Comparison of ENCODE assay signal across 9 cellular contexts in the genomic region with DNA sequence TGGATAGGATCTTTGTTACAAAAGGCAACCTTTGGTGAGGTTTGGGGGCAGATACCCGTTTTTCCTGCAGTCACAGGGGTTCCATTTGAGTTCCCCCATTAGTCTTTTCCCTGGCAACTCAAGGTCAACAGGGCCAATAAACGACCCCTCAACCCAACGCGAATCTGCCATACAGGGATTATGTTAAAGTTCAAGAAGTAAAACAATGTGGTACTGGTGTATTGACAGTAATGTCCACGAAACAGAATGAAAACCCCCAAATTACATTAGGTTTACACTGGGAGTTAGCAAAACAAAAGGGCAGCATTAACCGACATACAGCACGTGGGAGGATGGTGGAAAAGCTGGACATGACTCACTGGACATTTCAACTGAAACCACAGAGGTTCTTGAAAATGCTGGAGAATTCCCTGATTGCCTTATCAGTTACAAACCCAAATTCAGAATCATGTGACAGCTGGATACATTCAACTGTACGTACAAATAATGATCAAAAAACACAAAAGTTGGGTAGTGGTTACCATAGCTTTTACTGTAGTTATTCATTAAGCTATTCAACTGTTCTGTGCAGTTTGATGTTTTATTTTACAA. TPM values are rescaled to one million over a fixed set of nuclear protein-coding genes. Genes with fewer than 3 reads are reported as not detected.
DNase-seq lines count a peak whose midpoint lies in the region; ATAC-seq and TF ChIP-seq lines count a peak whose summit lies in the region.
"Had no signal": no experiment of that assay in that cellular context is flagged by ENCODE, and none has a peak within 500 bp of the region (broad histone marks: within the 10 kb centered on the region; RNA-seq: fewer than 3 reads in every experiment).

No MANE protein-coding gene starts in this region.

- H3K36me3 Mint-ChIP-seq in endothelial cell (ENCODE audit: low read depth, unreplicated experiment), result peaks cover 18% of the 10 kb centered on the region

- H3K27ac ChIP-seq in PC-3 (ENCODE audit: low read length), result no peak overlapping the region

- BruUV-seq in PC-3 (replicated peaks; lab: Mats Ljungman, UMichigan), result no TSS peak

- H3K9me3 Mint-ChIP-seq in endothelial cell (ENCODE audit: unreplicated experiment), result no peaks in the 10 kb centered on the region
- H3K9me3 Mint-ChIP-seq: natural killer cell had no signal

- peak overlapping the region; percentile 88 for H3K4me2 ChIP-seq in PC-3 (ENCODE audit: low read length)

- H3K4me1 Mint-ChIP-seq in endothelial cell (ENCODE audit: unreplicated experiment), result peaks cover 23% of the 10 kb centered on the region

- POLR2A ChIA-PET in PC-3 (lab: Charles Lee; ENCODE audit: unreplicated experiment), result no interaction called here

- H3F3A ChIP-seq in PC-3 (ENCODE audit: low read length, unreplicated experiment), result no peaks in the 10 kb centered on the region

- H3K4me3 ChIP-seq in PC-3 (ENCODE audit: low read length) (peak overlapping the region; percentile 69), neuron (ENCODE audit: low read length) (peak overlapping the region; percentile 56), MG63 (no peak overlapping the region)

- H3K9me3 ChIP-seq in PC-3 (ENCODE audit: low read length) (no peaks in the 10 kb centered on the region), neuron (ENCODE audit: low read length) (peaks cover 3% of the 10 kb centered on the region), MG63 (no peaks in the 10 kb centered on the region)

- TF ChIP-seq CTCF in PC-3 (conservative IDR thresholded peaks at IDR 0.05; ENCODE audit: low read depth, low read length) (no peak), endothelial cell (IDR thresholded peaks at IDR 0.05; ENCODE audit: unreplicated experiment) (no peak)

- H3K79me2 ChIP-seq in PC-3 (ENCODE audit: low read length), result peaks cover 1% of the 10 kb centered on the region

- no peaks in the 10 kb centered on the region for H3K9me2 ChIP-seq in PC-3 (replicated peaks; ENCODE audit: low read length)

- intact Hi-C loops in PC-3 (cut with micrococcal nuclease), result no loop called here

- H4K20me1 ChIP-seq in PC-3 (ENCODE audit: low read length), result no peaks in the 10 kb centered on the region

- H3K4me3 Mint-ChIP-seq in endothelial cell (ENCODE audit: unreplicated experiment), result peak overlapping the region; percentile 88
- H3K4me3 Mint-ChIP-seq: natural killer cell had no signal

- DNase-seq in COLO829 (ENCODE audit: low spot score), result peak; percentile 95
- DNase-seq in PC-3, result no peak
- DNase-seq in endothelial cell (ENCODE audit: low spot score), result no peak
- no peak for DNase-seq in NCI-H82 (lab: John Stamatoyannopoulos, UW)
- no peak for DNase-seq in MG63
- DNase-seq: natural killer cell had no signal

- H2AFZ ChIP-seq in PC-3 (ENCODE audit: low read length) (peak overlapping the region; percentile 71), neuron (ENCODE audit: low read depth, low read length) (no peak overlapping the region)

- peak overlapping the region; percentile 53 for H3K27ac Mint-ChIP-seq in endothelial cell (ENCODE audit: unreplicated experiment)

- ATAC-seq in PC-3 (no peak), HG03520 (IDR thresholded peaks at IDR 0.05; ENCODE audit: unreplicated experiment) (no peak), HG02798 (IDR thresholded peaks at IDR 0.05; ENCODE audit: poor library complexity, unreplicated experiment) (no peak)
- ATAC-seq: natural killer cell had no signal

- peaks cover 12% of the 10 kb centered on the region for H3K4me1 ChIP-seq in PC-3 (ENCODE audit: insufficient read depth, low read length)
- H3K4me1 ChIP-seq in neuron (ENCODE audit: insufficient read depth, low read length), result peaks cover 11% of the 10 kb centered on the region

- H3K36me3 ChIP-seq in PC-3 (ENCODE audit: low read depth, low read length) (peaks cover 4% of the 10 kb centered on the region; the same call in 1 of the 2 replicates), neuron (ENCODE audit: insufficient read depth, low read length) (peaks cover 11% of the 10 kb centered on the region), MG63 (no peaks in the 10 kb centered on the region)

- peaks cover 24% of the 10 kb centered on the region for H3K27me3 Mint-ChIP-seq in endothelial cell (ENCODE audit: unreplicated experiment)

- CTCF ChIA-PET in PC-3 (lab: Charles Lee), result no interaction called here

- H3K27me3 ChIP-seq in PC-3 (ENCODE audit: low read length), result no peaks in the 10 kb centered on the region
- H3K27me3 ChIP-seq in neuron (ENCODE audit: insufficient read depth, low read length), result no peaks in the 10 kb centered on the region
- no peaks in the 10 kb centered on the region for H3K27me3 ChIP-seq in MG63

- H3K9ac ChIP-seq in PC-3 (ENCODE audit: low read length), result no peak overlapping the region

RNA-seq across cellular contexts. Expression of gene IMP4, which starts 4.9 kb away (rescaled TPM):
- 203 and 207 TPM in 2 replicates for total RNA-seq in PC-3 (2014; rRNA removed)
- 32.8 TPM for total RNA-seq in endothelial cell (ENCODE audit: unreplicated experiment)
- 115 and 179 TPM in 2 replicates for total RNA-seq in MG63 (2014; rRNA removed; shearing (Covaris generic); ENCODE audit: low replicate concordance)

RNA-seq across cellular contexts. Expression of gene PTPN18, which starts 18.0 kb away (rescaled TPM):
- total RNA-seq in PC-3 (2014; rRNA removed) (27.1 and 33.5 TPM in 2 replicates), endothelial cell (ENCODE audit: unreplicated experiment) (16.3 TPM)
- total RNA-seq in MG63 (2014; rRNA removed; shearing (Covaris generic); ENCODE audit: low replicate concordance), result 8.4 and 66.1 TPM in 2 replicates
